In the genomic region with DNA sequence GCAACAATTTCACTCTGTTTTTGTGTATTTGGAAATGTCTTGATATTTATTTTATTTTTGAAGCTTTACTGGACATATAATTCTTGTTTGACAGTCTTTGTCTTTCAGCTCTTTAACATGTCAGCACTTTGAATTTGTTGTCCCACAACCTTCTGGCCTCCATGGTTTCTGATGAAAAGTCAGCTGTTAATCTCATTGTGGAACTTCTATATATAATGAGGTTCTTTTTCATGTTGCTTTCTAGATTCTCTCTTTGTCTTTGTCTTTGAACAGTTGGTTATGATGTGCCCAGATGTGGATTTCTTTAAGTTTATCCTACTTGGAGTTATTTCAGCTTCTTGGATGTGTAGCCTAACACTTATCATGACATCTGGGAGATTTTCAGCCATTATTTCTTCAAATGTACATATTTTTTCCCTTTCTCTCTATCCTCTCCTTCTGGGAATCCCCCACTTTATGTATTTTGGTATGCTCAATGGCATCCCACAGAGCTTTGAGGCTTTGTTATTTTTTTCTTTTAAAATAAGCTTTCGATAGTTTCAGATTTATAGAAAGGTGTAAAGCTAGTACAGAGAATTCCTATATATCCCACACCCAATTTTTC, we compare ENCODE assay signal across 26 cellular contexts. TPM values are rescaled to one million over a fixed set of nuclear protein-coding genes. Genes with fewer than 3 reads are reported as not detected.
DNase-seq lines count a peak whose midpoint lies in the region; ATAC-seq and TF ChIP-seq lines count a peak whose summit lies in the region.
"Had no signal": no experiment of that assay in that cellular context is flagged by ENCODE, and none has a peak within 500 bp of the region (broad histone marks: within the 10 kb centered on the region; RNA-seq: fewer than 3 reads in every experiment).

No MANE protein-coding gene starts in this region.

- H3K27me3 ChIP-seq in PC-3 (ENCODE audit: low read length) (no peaks in the 10 kb centered on the region), stomach (no peaks in the 10 kb centered on the region)
- H3K27me3 ChIP-seq: MG63, Peyer's patch, SJSA1 had no signal

- no peaks in the 10 kb centered on the region for H3K79me2 ChIP-seq in PC-3 (ENCODE audit: low read length)

- TF ChIP-seq POLR2A in erythroblast (IDR thresholded peaks at IDR 0.05; ENCODE audit: low read length) (no peak), stomach (IDR thresholded peaks at IDR 0.05) (no peak)

- H3K9me3 ChIP-seq in PC-3 (ENCODE audit: low read length) (peaks cover 15% of the 10 kb centered on the region), stomach (peaks cover 4 to 66% (median 40%) of the 10 kb centered on the region in 4 donors)
- H3K9me3 ChIP-seq: MG63 had no signal

- no peak overlapping the region for H3K27ac Mint-ChIP-seq in stimulated activated effector memory CD8-positive, alpha-beta T cell treated with anti-CD3 and anti-CD28 coated beads, Interleukin-12 subunit alpha, Interleukin-12 subunit beta, amount 100 ng/mL, for 72 hours
- H3K27ac Mint-ChIP-seq: CD8-positive, alpha-beta T cell; GM23338; T-helper 1 cell treated with Interleukin-12 subunit alpha and Interleukin-12 subunit beta and Interleukin-4 antibody, amounts not matched to agents 30 μg/mL and 1 μg/mL, for 36 hours had no signal

- intact Hi-C loops in PC-3 (cut with micrococcal nuclease) (no loop called here), stomach (cut with DNase I; ENCODE audit: low total_unique reads) (no loop called here)

- no peak overlapping the region for H2AFZ ChIP-seq in PC-3 (ENCODE audit: low read length)
- H2AFZ ChIP-seq: GM23338 had no signal

- no peak overlapping the region for H3K27ac ChIP-seq in PC-3 (ENCODE audit: low read length)
- no peak overlapping the region for H3K27ac ChIP-seq in stomach
- H3K27ac ChIP-seq: Peyer's patch, SJSA1 had no signal

- WGBS in stomach, 5 donors = 88 to 98% (median 93%) methylated on average over 1 of the region's 1 CpG

- no peaks in the 10 kb centered on the region for H3F3A ChIP-seq in PC-3 (ENCODE audit: low read length, unreplicated experiment)

- H3K4me1 ChIP-seq in PC-3 (ENCODE audit: insufficient read depth, low read length) (no peaks in the 10 kb centered on the region), stomach (no peaks in the 10 kb centered on the region)
- H3K4me1 ChIP-seq: Peyer's patch, SJSA1 had no signal

- H3K36me3 Mint-ChIP-seq in stimulated activated effector memory CD8-positive, alpha-beta T cell treated with anti-CD3 and anti-CD28 coated beads, Interleukin-12 subunit alpha, Interleukin-12 subunit beta, amount 100 ng/mL, for 72 hours = no peaks in the 10 kb centered on the region
- H3K36me3 Mint-ChIP-seq: CD8-positive, alpha-beta T cell had no signal

- no peaks in the 10 kb centered on the region for H3K4me1 Mint-ChIP-seq in stimulated activated effector memory CD8-positive, alpha-beta T cell treated with anti-CD3 and anti-CD28 coated beads, Interleukin-12 subunit alpha, Interleukin-12 subunit beta, amount 100 ng/mL, for 72 hours
- H3K4me1 Mint-ChIP-seq: GM23338 had no signal

- no peak for TF ChIP-seq EP300 in stomach (IDR thresholded peaks at IDR 0.05)

- no peak overlapping the region for H3K4me3 ChIP-seq in PC-3 (ENCODE audit: low read length)
- H3K4me3 ChIP-seq in stomach = no peak overlapping the region
- H3K4me3 ChIP-seq: GM23338, MG63, Peyer's patch, SJSA1 had no signal

- H3K9me3 Mint-ChIP-seq in stimulated activated effector memory CD8-positive, alpha-beta T cell treated with anti-CD3 and anti-CD28 coated beads, Interleukin-12 subunit alpha, Interleukin-12 subunit beta, amount 100 ng/mL, for 72 hours = peaks cover 31% of the 10 kb centered on the region

- no peak overlapping the region for H3K9ac ChIP-seq in PC-3 (ENCODE audit: low read length)

- DNase-seq in DMS53 (lab: John Stamatoyannopoulos, UW) (peak; percentile 41), DMS53 treated with DMSO at 0.1 percent for 48 hours (lab: John Stamatoyannopoulos, UW; ENCODE audit: unreplicated experiment) (no peak), KBM-7 (peak; percentile 9), PC-3 (peak; percentile 11), erythroblast (lab: John Stamatoyannopoulos, UW) (peak; percentile 13 to 25), stomach (no peak)
- no peak for DNase-seq in stimulated activated effector memory CD8-positive, alpha-beta T cell treated with anti-CD3 and anti-CD28 coated beads, Interleukin-12 subunit alpha, Interleukin-12 subunit beta, amount 100 ng/mL, for 72 hours (ENCODE audit: low spot score in 2 of 2)
- DNase-seq: 8988T; AML-193; C1 segment of cervical spinal cord; Calu3; CD8-positive, alpha-beta T cell; DND-41; HCEC 1CT; IMR-90; Karpas-422; MG63; NCI-H1417; NCI-H1694 treated with DMSO at 0.1 percent for 48 hours; NCI-H2081 treated with DMSO at 0.1 percent for 48 hours; NCI-H510A treated with DMSO at 0.1 percent for 48 hours; NCI-H748 treated with DMSO at 0.1 percent for 48 hours; Peyer's patch had no signal

- TF ChIP-seq CTCF in PC-3 (conservative IDR thresholded peaks at IDR 0.05; ENCODE audit: low read depth, low read length) (no peak), stomach (IDR thresholded peaks at IDR 0.05) (no peak)

- H4K20me1 ChIP-seq in PC-3 (ENCODE audit: low read length) = no peaks in the 10 kb centered on the region

- no peak overlapping the region for H3K4me3 Mint-ChIP-seq in stimulated activated effector memory CD8-positive, alpha-beta T cell treated with anti-CD3 and anti-CD28 coated beads, Interleukin-12 subunit alpha, Interleukin-12 subunit beta, amount 100 ng/mL, for 72 hours
- H3K4me3 Mint-ChIP-seq: CD8-positive, alpha-beta T cell; GM23338; T-helper 1 cell treated with Interleukin-12 subunit alpha and Interleukin-12 subunit beta and Interleukin-4 antibody, amounts not matched to agents 30 μg/mL and 1 μg/mL, for 36 hours had no signal

- H3K36me3 ChIP-seq in PC-3 (ENCODE audit: low read depth, low read length) (no peaks in the 10 kb centered on the region), stomach (no peaks in the 10 kb centered on the region)
- H3K36me3 ChIP-seq: MG63, Peyer's patch, SJSA1 had no signal

- in situ Hi-C loops in KBM-7 (cut with MboI; ENCODE audit: low pct_unique_long_range_greater_than_20kb, low sequenced_read_pairs) = no loop called here

- no peaks in the 10 kb centered on the region for H3K9me2 ChIP-seq in PC-3 (replicated peaks; ENCODE audit: low read length)

- POLR2A ChIA-PET in PC-3 (lab: Charles Lee; ENCODE audit: unreplicated experiment) = no interaction called here

- ATAC-seq in PC-3 = no peak
- ATAC-seq in stimulated activated effector memory CD8-positive, alpha-beta T cell treated with anti-CD3 and anti-CD28 coated beads, Interleukin-12 subunit alpha, Interleukin-12 subunit beta, amount 100 ng/mL, for 72 hours = no peak
- ATAC-seq: CD8-positive, alpha-beta T cell; GM23338 had no signal

- CTCF ChIA-PET in PC-3 (lab: Charles Lee) = no interaction called here

- BruUV-seq in PC-3 (replicated peaks; lab: Mats Ljungman, UMichigan) = no TSS peak

- H3K4me2 ChIP-seq in PC-3 (ENCODE audit: low read length) = no peak overlapping the region
- H3K4me2 ChIP-seq: GM23338 had no signal

RNA-seq across cellular contexts. Expression of gene LMTK2, which starts 9.5 kb away (rescaled TPM):
- total RNA-seq in PC-3 (2014; rRNA removed) (9.0 and 16.0 TPM in 2 replicates), stomach (10 to 100 TPM; 18.2 to 42.6 (median 20.6) TPM)
- 1 to 10 TPM; 1.4 to 3.6 (median 1.7) TPM for polyA plus RNA-seq in stomach

Comparison
In these comparisons a context has a peak if more than half of its experiments do, and no peak if none do; other contexts are left out.
1. DNase-seq: peak in DMS53 (single experiment), KBM-7 (single experiment), PC-3 (single experiment) and erythroblast (2 of 2); none in DMS53 treated with DMSO at 0.1 percent for 48 hours (single experiment), stomach (single experiment) and stimulated activated effector memory CD8-positive, alpha-beta T cell treated with anti-CD3 and anti-CD28 coated beads, Interleukin-12 subunit alpha, Interleukin-12 subunit beta, amount 100 ng/mL, for 72 hours (0 of 2).